Comparison of ENCODE assay signal across 8 cellular contexts in genomic region chr22:22710719-22711531, GRCh38.
A peak's percentile ranks its signal among the peaks of the same experiment; 100 is the strongest.
DNase-seq lines count a peak whose midpoint lies in the region; ATAC-seq and TF ChIP-seq lines count a peak whose summit lies in the region.

No MANE protein-coding gene starts in this region.

- ATAC-seq in GM21360 (IDR thresholded peaks at IDR 0.05; ENCODE audit: unreplicated experiment) = no peak

- WGBS in smooth muscle cell (ENCODE audit: low lambda C conversion rate) = 34% methylated on average over 11 of the region's 11 CpGs

- H3K36me3 ChIP-seq in A673 (ENCODE audit: insufficient read depth, low read length, poor library complexity, severe bottlenecking) (no peaks in the 10 kb centered on the region), SJSA1 (no peaks in the 10 kb centered on the region), left ventricle myocardium inferior (no peaks in the 10 kb centered on the region), smooth muscle cell (ENCODE audit: low read depth) (no peaks in the 10 kb centered on the region)

- H3K4me1 ChIP-seq in A673 (ENCODE audit: insufficient read depth, low read length, poor library complexity, severe bottlenecking) = no peaks in the 10 kb centered on the region
- H3K4me1 ChIP-seq in SJSA1 (replicated peaks) = no peaks in the 10 kb centered on the region
- H3K4me1 ChIP-seq in left ventricle myocardium inferior = no peaks in the 10 kb centered on the region
- H3K4me1 ChIP-seq in smooth muscle cell (ENCODE audit: low read depth) = no peaks in the 10 kb centered on the region

- TF ChIP-seq CTCF in A673 (conservative IDR thresholded peaks at IDR 0.05; ENCODE audit: low read depth, low read length) = peak; percentile 96
- peak; percentile 98 for TF ChIP-seq CTCF in GM12874 (IDR thresholded peaks at IDR 0.05; ENCODE audit: insufficient read depth, low read depth, low read length)
- peak; percentile 93 for TF ChIP-seq CTCF in left ventricle myocardium inferior (IDR thresholded peaks at IDR 0.05; ENCODE audit: borderline replicate concordance)
- TF ChIP-seq CTCF in smooth muscle cell (IDR thresholded peaks at IDR 0.05; ENCODE audit: borderline replicate concordance, insufficient read depth, poor library complexity, severe bottlenecking) = peak; percentile 95

- H2AFZ ChIP-seq in smooth muscle cell (ENCODE audit: low read depth) = no peak overlapping the region

- H3K27ac ChIP-seq in A673 (ENCODE audit: low read depth, low read length, poor library complexity, severe bottlenecking) (no peak overlapping the region), SJSA1 (no peak overlapping the region), left ventricle myocardium inferior (replicated peaks) (no peak overlapping the region), smooth muscle cell (ENCODE audit: low read depth) (no peak overlapping the region)

- POLR2A ChIA-PET in A673 (lab: Charles Lee; ENCODE audit: low non-redundant PET) = no interaction called here

- no peak overlapping the region for H3K4me2 ChIP-seq in smooth muscle cell

- no peaks in the 10 kb centered on the region for H4K20me1 ChIP-seq in smooth muscle cell (ENCODE audit: low read depth)

- CTCF ChIA-PET in A673 (lab: Charles Lee) = interaction anchor here (1.0 kb wide), 1 partner anchor 173 kb away, joined by 3 read pairs; no protein-coding TSS in a partner anchor

- H3K4me3 ChIP-seq in A673 (ENCODE audit: low read depth, low read length, poor library complexity, severe bottlenecking) = no peak overlapping the region
- H3K4me3 ChIP-seq in SJSA1 = no peak overlapping the region
- no peak overlapping the region for H3K4me3 ChIP-seq in left ventricle myocardium inferior
- no peak overlapping the region for H3K4me3 ChIP-seq in smooth muscle cell

- intact Hi-C loops in A673 (cut with micrococcal nuclease; ENCODE audit: unreplicated experiment) (no loop called here), left ventricle myocardium inferior (cut with micrococcal nuclease) (no loop called here)

- BruUV-seq in A673 (replicated peaks; lab: Mats Ljungman, UMichigan) = no TSS peak

- no peaks in the 10 kb centered on the region for H3K79me2 ChIP-seq in smooth muscle cell (ENCODE audit: low read depth)

- H3K9ac ChIP-seq in smooth muscle cell (ENCODE audit: low read depth) = no peak overlapping the region

- no peaks in the 10 kb centered on the region for H3K27me3 ChIP-seq in A673 (replicated peaks; ENCODE audit: insufficient read depth, low read depth, low read length, poor library complexity)
- H3K27me3 ChIP-seq in SJSA1 (replicated peaks) = no peaks in the 10 kb centered on the region
- peaks cover 60% of the 10 kb centered on the region for H3K27me3 ChIP-seq in left ventricle myocardium inferior (ENCODE audit: low read depth)
- H3K27me3 ChIP-seq in smooth muscle cell (ENCODE audit: low read depth) = peaks cover 53% of the 10 kb centered on the region

- H3K9me3 ChIP-seq in A673 (ENCODE audit: low read depth, low read length, poor library complexity, severe bottlenecking) (no peaks in the 10 kb centered on the region), SJSA1 (replicated peaks) (no peaks in the 10 kb centered on the region), left ventricle myocardium inferior (replicated peaks) (no peaks in the 10 kb centered on the region), smooth muscle cell (replicated peaks; ENCODE audit: low read depth) (no peaks in the 10 kb centered on the region)

- DNase-seq in A673 (ENCODE audit: low spot score) (peak; percentile 41), SJSA1 (ENCODE audit: low read depth in 1 of 2, low spot score in 2 of 2) (peak; percentile 38 to 61), left ventricle myocardium inferior (peak; percentile 35), smooth muscle cell (lab: John Stamatoyannopoulos, UW; ENCODE audit: unreplicated experiment) (peak; percentile 5), epidermal melanocyte (ENCODE audit: insufficient read length, low spot score) (no peak)
- peak; percentile 55 to 76 (median 72) for DNase-seq in activated naive CD4-positive, alpha-beta T cell (lab: John Stamatoyannopoulos, UW)

- no peaks in the 10 kb centered on the region for H3F3A ChIP-seq in smooth muscle cell (ENCODE audit: low read depth)
